28 cellular contexts compared by ENCODE assay signal in the genomic region with DNA sequence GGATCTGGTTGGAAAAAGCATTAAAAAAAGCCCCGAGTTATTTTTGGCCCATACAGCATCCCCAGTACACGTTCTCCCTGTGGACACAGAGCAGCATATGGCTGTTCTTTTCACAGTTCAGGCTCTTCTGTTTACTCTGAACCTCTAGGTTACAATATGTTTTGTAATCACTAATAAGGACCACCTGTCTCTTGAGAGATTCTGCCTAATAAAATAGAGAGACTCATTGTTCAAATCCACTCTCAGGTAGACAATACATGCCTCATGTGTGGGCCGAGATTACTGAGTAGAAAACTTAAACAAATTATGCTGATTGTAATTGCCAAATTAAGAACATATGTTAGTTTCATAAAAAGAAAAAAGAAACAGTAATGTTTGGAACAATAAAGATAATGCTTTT.
DNase-seq lines count a peak whose midpoint lies in the region.
"Had no signal": no experiment of that assay in that cellular context is flagged by ENCODE, and none has a peak within 500 bp of the region (broad histone marks: within the 10 kb centered on the region; RNA-seq: fewer than 3 reads in every experiment).

No MANE protein-coding gene starts in this region.

- DNase-seq in NCI-H146 (lab: John Stamatoyannopoulos, UW) (peak; percentile 3), NCI-H146 treated with DMSO at 0.1 percent for 48 hours (lab: John Stamatoyannopoulos, UW; ENCODE audit: unreplicated experiment) (no peak), NCI-H1436 treated with DMSO at 0.1 percent for 48 hours (lab: John Stamatoyannopoulos, UW) (peak; percentile 49), NCI-H524 treated with DMSO at 0.1 percent for 48 hours (lab: John Stamatoyannopoulos, UW) (peak; percentile 80), cerebellar cortex (ENCODE audit: low spot score) (peak; percentile 7), ureter (ENCODE audit: low spot score) (no peak), substantia nigra (lab: John Stamatoyannopoulos, UW) (no peak)
- no peak for DNase-seq in activated naive CD4-positive, alpha-beta T cell (lab: John Stamatoyannopoulos, UW)
- DNase-seq: 8988T; activated CD4-positive, CD25-positive, alpha-beta regulatory T cell treated with anti-CD3 and anti-CD28 coated beads, Interleukin-2, amount 50 U/mL, for 72 hours; activated T-cell treated with anti-CD3 and anti-CD28 coated beads, Interleukin-2, amount 50 U/mL, for 24 hours; adrenal gland; AML-193; CD8-positive, alpha-beta T cell; colonic mucosa; effector memory CD8-positive, alpha-beta T cell; hippocampal formation; left ventricle myocardium superior; NCI-H2029 treated with DMSO at 0.1 percent for 48 hours; ovary; stimulated activated CD4-positive, alpha-beta T cell treated with anti-CD3 and anti-CD28 coated beads, Interleukin-12 subunit alpha, Interleukin-12 subunit beta, amount 100 ng/mL, for 4 hours; stimulated activated CD4-positive, alpha-beta T cell treated with anti-CD3 and anti-CD28 coated beads, Interleukin-4, amount 100 ng/mL, for 4 hours; SW 1271 had no signal

- no peak overlapping the region for H3K27ac ChIP-seq in substantia nigra (ENCODE audit: low read depth, low read length, poor library complexity, severe bottlenecking)
- H3K27ac ChIP-seq: adrenal gland, breast epithelium, colonic mucosa, esophagus muscularis mucosa, HL-60, ovary, right atrium auricular region, tibial nerve had no signal

Comparison
In these comparisons a context has a peak if more than half of its experiments do, and no peak if none do; other contexts are left out.
1. DNase-seq: peak in NCI-H146 (single experiment), NCI-H1436 treated with DMSO at 0.1 percent for 48 hours (single experiment), NCI-H524 treated with DMSO at 0.1 percent for 48 hours (single experiment) and cerebellar cortex (single experiment); none in NCI-H146 treated with DMSO at 0.1 percent for 48 hours (single experiment), ureter (single experiment), substantia nigra (0 of 49) and activated naive CD4-positive, alpha-beta T cell (0 of 4).